8 cellular contexts compared by ENCODE assay signal in genomic region chr7:4775281-4776159, GRCh38. TPM values are rescaled to one million over a fixed set of nuclear protein-coding genes. Genes with fewer than 3 reads are reported as not detected.
DNase-seq lines count a peak whose midpoint lies in the region; ATAC-seq, FAIRE-seq and TF ChIP-seq lines count a peak whose summit lies in the region.

AP5Z1 (plus strand) TSS chr7:4775623; CDS start chr7:4775716, 93 bp downstream.

- ATAC-seq in HG02970 (IDR thresholded peaks at IDR 0.05; ENCODE audit: low FRiP score, unreplicated experiment): peak; percentile 94

- peak within 1 kb of the TSS; percentile 90 to 95 for H3K27ac ChIP-seq in ascending aorta
- H3K27ac ChIP-seq in right atrium auricular region: peak within 1 kb of the TSS; percentile 91 to 96

- H3K9me3 Mint-ChIP-seq in T-helper 2 cell treated with Interferon-gamma antibody and Interleukin-4, amounts not matched to agents 5 μg/mL and 100 μg/mL, for 36 hours: no peaks in the 10 kb centered on the region

- DNase-seq in GM18507 (ENCODE audit: extremely low spot score, insufficient read length, low read depth): peak; percentile 99
- DNase-seq in NCI-H187 treated with DMSO at 0.1 percent for 48 hours (lab: John Stamatoyannopoulos, UW): peak; percentile 66
- peak; percentile 92 for DNase-seq in T-helper 2 cell treated with Interferon-gamma antibody and Interleukin-4, amounts not matched to agents 5 μg/mL and 100 μg/mL, for 36 hours (ENCODE audit: low spot score)
- DNase-seq in ascending aorta (ENCODE audit: low spot score in 2 of 2): peak; percentile 83 to 97
- DNase-seq in right atrium auricular region (ENCODE audit: low spot score): peak; percentile 96
- peak; percentile 87 for DNase-seq in pulmonary artery endothelial cell (ENCODE audit: low read depth, low spot score)
- peak; percentile 100 for DNase-seq in urothelium cell line (ENCODE audit: low spot score)

- H3K9me3 ChIP-seq in ascending aorta: no peaks in the 10 kb centered on the region
- no peaks in the 10 kb centered on the region for H3K9me3 ChIP-seq in right atrium auricular region

- intact Hi-C loops in ascending aorta (cut with DNase I): loop anchor here (1.0 to 10.0 kb wide), 5 partner anchors 30 to 199 kb away; partner anchors contain the start of gene RADIL

- H3K36me3 ChIP-seq in ascending aorta (peaks cover under 1 to 13% of the 10 kb centered on the region in 2 donors), right atrium auricular region (no peaks in the 10 kb centered on the region)

- H3K4me1 ChIP-seq in ascending aorta (peaks cover 8 to 12% of the 10 kb centered on the region in 2 donors), right atrium auricular region (peaks cover 0 to 32% of the 10 kb centered on the region in 2 donors)

- peak within 1 kb of the TSS; percentile 95 for H3K4me3 Mint-ChIP-seq in T-helper 2 cell treated with Interferon-gamma antibody and Interleukin-4, amounts not matched to agents 5 μg/mL and 100 μg/mL, for 36 hours

- H3K27me3 ChIP-seq in ascending aorta (no peaks in the 10 kb centered on the region), right atrium auricular region (no peaks in the 10 kb centered on the region)

- H3K4me3 ChIP-seq in ascending aorta (peak within 1 kb of the TSS; percentile 98 to 100), right atrium auricular region (peak within 1 kb of the TSS; percentile 85 to 91)

- H3K27me3 Mint-ChIP-seq in T-helper 2 cell treated with Interferon-gamma antibody and Interleukin-4, amounts not matched to agents 5 μg/mL and 100 μg/mL, for 36 hours (ENCODE audit: low read depth): no peaks in the 10 kb centered on the region

- H3K27ac Mint-ChIP-seq in T-helper 2 cell treated with Interferon-gamma antibody and Interleukin-4, amounts not matched to agents 5 μg/mL and 100 μg/mL, for 36 hours: peak within 1 kb of the TSS; percentile 98

- TF ChIP-seq CTCF in ascending aorta (IDR thresholded peaks at IDR 0.05) (no peak), right atrium auricular region (IDR thresholded peaks at IDR 0.05) (no peak)

- FAIRE-seq in GM18507 (lab: Jason Lieb, UNC) (peak; percentile 98), urothelium cell line (lab: Jason Lieb, UNC) (peak; percentile 100)

- H3K4me1 Mint-ChIP-seq in T-helper 2 cell treated with Interferon-gamma antibody and Interleukin-4, amounts not matched to agents 5 μg/mL and 100 μg/mL, for 36 hours (ENCODE audit: low read depth): peaks cover 29% of the 10 kb centered on the region

- H3K36me3 Mint-ChIP-seq in T-helper 2 cell treated with Interferon-gamma antibody and Interleukin-4, amounts not matched to agents 5 μg/mL and 100 μg/mL, for 36 hours (ENCODE audit: low read depth): peaks cover 16% of the 10 kb centered on the region

RNA-seq across cellular contexts. Expression of gene AP5Z1, which starts in this region (rescaled TPM):
- total RNA-seq in ascending aorta (115 TPM), right atrium auricular region (1 to 10 TPM; 7.5 to 9.2 TPM), pulmonary artery endothelial cell (19.8 and 24.9 TPM in 2 replicates)

Comparison
In these comparisons a context has a peak if more than half of its experiments do, and no peak if none do; other contexts are left out.
1. Peak in every context shown above with its lines: DNase-seq, ATAC-seq, H3K4me3 ChIP-seq and H3K27ac ChIP-seq.